Comparison of ENCODE assay signal across 17 cellular contexts in genomic region chr22:32685527-32685926, GRCh38.
DNase-seq lines count a peak whose midpoint lies in the region; ATAC-seq and TF ChIP-seq lines count a peak whose summit lies in the region.
"Had no signal": no experiment of that assay in that cellular context is flagged by ENCODE, and none has a peak within 500 bp of the region (broad histone marks: within the 10 kb centered on the region; RNA-seq: fewer than 3 reads in every experiment).

No MANE protein-coding gene starts in this region.

- TF ChIP-seq CTCF in hepatocyte (IDR thresholded peaks at IDR 0.05; ENCODE audit: poor library complexity): no peak

- 78 to 85% methylated on average over 3 of the region's 3 CpGs for WGBS in GM23248 (ENCODE audit: low coverage in 1 of 2, low lambda C conversion rate in 2 of 2, missing lambda C conversion rate in 2 of 2), 2 experiments
- WGBS in hepatocyte (ENCODE audit: low lambda C conversion rate, missing lambda C conversion rate): 93% methylated on average over 3 of the region's 3 CpGs

- 0 out of 2 replicates have a peak, but pooled peaks cover 5% of the 10 kb centered on the region for H3K4me1 ChIP-seq in GM23248 (ENCODE audit: insufficient read depth)
- peaks cover 8% of the 10 kb centered on the region for H3K4me1 ChIP-seq in hepatocyte (ENCODE audit: insufficient read depth)
- H3K4me1 ChIP-seq: BLaER1 had no signal

- H3K27me3 ChIP-seq in GM23248 (replicated peaks; ENCODE audit: insufficient read depth): no peaks in the 10 kb centered on the region
- no peaks in the 10 kb centered on the region for H3K27me3 ChIP-seq in hepatocyte
- H3K27me3 ChIP-seq: BLaER1 had no signal

- H3K4me2 ChIP-seq in GM23248 (ENCODE audit: unreplicated experiment): no peak overlapping the region
- no peak overlapping the region for H3K4me2 ChIP-seq in hepatocyte
- H3K4me2 ChIP-seq: BLaER1, GM23338 had no signal

- no peak overlapping the region for H3K27ac ChIP-seq in GM23248
- peak overlapping the region; percentile 24 for H3K27ac ChIP-seq in hepatocyte
- H3K27ac ChIP-seq: BLaER1 had no signal

- H3K4me3 ChIP-seq in GM23248: no peak overlapping the region
- no peak overlapping the region for H3K4me3 ChIP-seq in hepatocyte
- H3K4me3 ChIP-seq: BLaER1, GM23338 had no signal

- H4K20me1 ChIP-seq in GM23248 (ENCODE audit: insufficient read depth) (no peaks in the 10 kb centered on the region), hepatocyte (ENCODE audit: insufficient read depth, poor library complexity, severe bottlenecking) (no peaks in the 10 kb centered on the region)
- H4K20me1 ChIP-seq: BLaER1 had no signal

- TF ChIP-seq POLR2A in erythroblast (IDR thresholded peaks at IDR 0.05; ENCODE audit: low read length): no peak

- no peak overlapping the region for H2AFZ ChIP-seq in GM23248
- no peak overlapping the region for H2AFZ ChIP-seq in hepatocyte
- H2AFZ ChIP-seq: GM23338 had no signal

- in situ Hi-C loops in GM23248 (cut with MboI): no loop called here

- no peaks in the 10 kb centered on the region for H3F3A ChIP-seq in GM23248 (ENCODE audit: insufficient read depth)

- no peak overlapping the region for H3K9ac ChIP-seq in GM23248
- H3K9ac ChIP-seq: BLaER1 had no signal

- H3K9me3 ChIP-seq in GM23248 (ENCODE audit: low read depth): no peaks in the 10 kb centered on the region
- H3K9me3 ChIP-seq in hepatocyte (ENCODE audit: low read depth): no peaks in the 10 kb centered on the region
- H3K9me3 ChIP-seq: BLaER1 had no signal

- H3K79me2 ChIP-seq in GM23248 (ENCODE audit: insufficient read depth) (no peaks in the 10 kb centered on the region), hepatocyte (no peaks in the 10 kb centered on the region)

- intact Hi-C loops in Right ventricle myocardium inferior (cut with DNase I): no loop called here

- DNase-seq in GM23248 (peak; percentile 3), OCI-M1 (lab: John Stamatoyannopoulos, UW) (peak; percentile 27), erythroblast (lab: John Stamatoyannopoulos, UW) (peak; percentile 20 to 70), hepatocyte (ENCODE audit: low spot score) (no peak), COLO668 (lab: John Stamatoyannopoulos, UW; ENCODE audit: unreplicated experiment) (no peak), Right ventricle myocardium inferior (ENCODE audit: missing footprints) (no peak), DMS79 treated with DMSO at 0.1 percent for 48 hours (lab: John Stamatoyannopoulos, UW) (no peak)
- DNase-seq: 8988T; CD4-positive, alpha-beta memory T cell; COR-L47; DMS 273 treated with DMSO at 0.1 percent for 48 hours; DMS53; HCEC 1CT; KBM-7 had no signal

- ATAC-seq in Right ventricle myocardium inferior (no peak), HG03097 (IDR thresholded peaks at IDR 0.05; ENCODE audit: low FRiP score, unreplicated experiment) (no peak)
- ATAC-seq: GM23338 had no signal

- H3K36me3 ChIP-seq in GM23248 (ENCODE audit: low read depth) (no peaks in the 10 kb centered on the region), hepatocyte (replicated peaks; ENCODE audit: insufficient read depth, low read depth) (no peaks in the 10 kb centered on the region)
- H3K36me3 ChIP-seq: BLaER1 had no signal

- H3K9me2 ChIP-seq in GM23248 (ENCODE audit: insufficient read depth) (no peaks in the 10 kb centered on the region), hepatocyte (replicated peaks; ENCODE audit: insufficient read depth) (no peaks in the 10 kb centered on the region)

Comparison
In these comparisons a context has a peak if more than half of its experiments do, and no peak if none do; other contexts are left out.
1. DNase-seq: peak in GM23248 (single experiment), OCI-M1 (single experiment) and erythroblast (2 of 2); none in hepatocyte (single experiment), COLO668 (single experiment), Right ventricle myocardium inferior (single experiment) and DMS79 treated with DMSO at 0.1 percent for 48 hours (single experiment).